In the genomic region with DNA sequence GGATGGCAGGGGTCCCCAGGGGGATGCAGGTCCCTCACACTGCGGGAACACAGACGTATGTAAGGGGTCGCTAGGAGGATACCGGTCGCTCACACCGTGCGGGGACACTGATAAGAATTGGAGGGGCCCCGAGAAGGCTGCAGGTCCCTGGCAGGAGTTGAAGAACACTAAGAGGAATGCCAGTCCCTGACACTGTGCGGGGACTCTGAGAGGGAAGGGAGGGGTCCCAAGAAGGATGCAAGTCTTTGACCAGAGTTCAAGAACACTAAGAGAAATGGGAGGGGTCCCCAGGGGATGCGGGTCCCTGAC, we compare ENCODE assay signal across 8 cellular contexts. TPM values are rescaled to one million over a fixed set of nuclear protein-coding genes. Genes with fewer than 3 reads are reported as not detected.
DNase-seq lines count a peak whose midpoint lies in the region; ATAC-seq, FAIRE-seq and TF ChIP-seq lines count a peak whose summit lies in the region.

No MANE protein-coding gene starts in this region.

- H3K27me3 ChIP-seq in breast epithelium, result no peaks in the 10 kb centered on the region
- no peaks in the 10 kb centered on the region for H3K27me3 ChIP-seq in mononuclear cell (ENCODE audit: insufficient read depth, low read length)

- TF ChIP-seq POLR2A in breast epithelium (IDR thresholded peaks at IDR 0.05) (no peak), H54 (IDR thresholded peaks at IDR 0.05; ENCODE audit: low read depth, low read length) (no peak)

- no peak for TF ChIP-seq CTCF in 22Rv1 (IDR thresholded peaks at IDR 0.05)
- TF ChIP-seq CTCF in breast epithelium (IDR thresholded peaks at IDR 0.05), result no peak

- H3K9me3 ChIP-seq in breast epithelium (no peaks in the 10 kb centered on the region), mononuclear cell (ENCODE audit: low read depth, low read length) (no peaks in the 10 kb centered on the region)

- ATAC-seq in HG02973 (IDR thresholded peaks at IDR 0.05; ENCODE audit: unreplicated experiment), result peak; percentile 3
- no peak for ATAC-seq in HG03457 (IDR thresholded peaks at IDR 0.05; ENCODE audit: unreplicated experiment)
- no peak for ATAC-seq in GM19463 (IDR thresholded peaks at IDR 0.05; ENCODE audit: unreplicated experiment)

- DNase-seq in breast epithelium (ENCODE audit: low spot score in 2 of 2), result no peak
- DNase-seq in H54 (ENCODE audit: insufficient read length, low spot score), result no peak
- DNase-seq in kidney glomerular epithelial cell (lab: John Stamatoyannopoulos, UW), result no peak

- FAIRE-seq in H54 (lab: Jason Lieb, UNC), result no peak

- intact Hi-C loops in breast epithelium (cut with DNase I; ENCODE audit: low total_unique reads), result no loop called here

- H3K4me3 ChIP-seq in breast epithelium, result peak overlapping the region; percentile 72 to 96 (median 79)
- H3K4me3 ChIP-seq in mononuclear cell (ENCODE audit: low read length), result peak overlapping the region; percentile 74

- peak overlapping the region; percentile 55 for H3K27ac ChIP-seq in 22Rv1
- peak overlapping the region; percentile 62 to 63 for H3K27ac ChIP-seq in breast epithelium

- no peaks in the 10 kb centered on the region for H3K36me3 ChIP-seq in breast epithelium

- no peaks in the 10 kb centered on the region for H3K4me1 ChIP-seq in breast epithelium
- H3K4me1 ChIP-seq in mononuclear cell (ENCODE audit: insufficient read depth, low read length), result peaks cover 14% of the 10 kb centered on the region

RNA-seq across cellular contexts. Expression of a gene that starts 0.5 kb away (rescaled TPM):
- 1 to 10 TPM; 4.8 to 8.3 (median 7.9) TPM for total RNA-seq in breast epithelium
- 8.1 TPM for total RNA-seq in mononuclear cell
